Comparison of ENCODE assay signal across 22 cellular contexts in genomic region chr4:7051905-7052304, GRCh38.
"Had no signal": no experiment of that assay in that cellular context is flagged by ENCODE, and none has a peak within 500 bp of the region (broad histone marks: within the 10 kb centered on the region; RNA-seq: fewer than 3 reads in every experiment).

No MANE protein-coding gene starts in this region.

- H3K4me3 ChIP-seq: esophagus muscularis mucosa, gastrocnemius medialis, heart right ventricle, lung, ovary, stomach had no signal

- DNase-seq: effector memory CD8-positive, alpha-beta T cell; gastrocnemius medialis; heart right ventricle; hypothalamus; left cardiac atrium; left ventricle myocardium superior; mesenchymal stem cell; midbrain; naive thymus-derived CD4-positive, alpha-beta T cell; nephron progenitor cell; right cardiac atrium; stimulated activated CD4-positive, alpha-beta T cell treated with anti-CD3 and anti-CD28 coated beads, Interleukin-15, amount 100 ng/mL, for 24 hours; stimulated activated CD4-positive, alpha-beta T cell treated with anti-CD3 and anti-CD28 coated beads, Interleukin-1b, Interleukin-23, amount 100 ng/mL, for 48 hours; stimulated activated CD4-positive, alpha-beta T cell treated with anti-CD3 and anti-CD28 coated beads, Interleukin-4, amount 100 ng/mL, for 24 hours; stimulated activated naive CD4-positive, alpha-beta T cell; stomach; substantia nigra; trophoblast cell had no signal

- H3K27ac ChIP-seq: epithelial cell of prostate, ovary had no signal

- H3K27me3 ChIP-seq: esophagus muscularis mucosa, gastrocnemius medialis, heart right ventricle, ovary, stomach had no signal

- ATAC-seq: effector memory CD8-positive, alpha-beta T cell; gastrocnemius medialis; heart right ventricle; left ventricle myocardium superior; naive thymus-derived CD4-positive, alpha-beta T cell; right cardiac atrium had no signal

- H3K9me3 ChIP-seq: esophagus muscularis mucosa, gastrocnemius medialis, heart right ventricle, ovary, stomach had no signal

- H3K36me3 ChIP-seq: ovary had no signal
